In genomic region chr13:73772449-73773186, GRCh38 we compare ENCODE assay signal across 19 cellular contexts.
DNase-seq lines count a peak whose midpoint lies in the region; ATAC-seq and TF ChIP-seq lines count a peak whose summit lies in the region.
"Had no signal": no experiment of that assay in that cellular context is flagged by ENCODE, and none has a peak within 500 bp of the region (broad histone marks: within the 10 kb centered on the region; RNA-seq: fewer than 3 reads in every experiment).

No MANE protein-coding gene starts in this region.

- peaks cover 68% of the 10 kb centered on the region for H3K36me3 Mint-ChIP-seq in CD4-positive, alpha-beta T cell (ENCODE audit: low read depth)
- peaks cover 6 to 50% (median 35%) of the 10 kb centered on the region in 3 donors for H3K36me3 Mint-ChIP-seq in CD8-positive, alpha-beta memory T cell
- peaks cover 36% of the 10 kb centered on the region for H3K36me3 Mint-ChIP-seq in memory B cell
- peaks cover 44% of the 10 kb centered on the region for H3K36me3 Mint-ChIP-seq in activated naive CD4-positive, alpha-beta T cell treated with anti-CD3 and anti-CD28 coated beads, Interleukin-2, amount 10 ng/mL, durations not matched to agents 7 days and 5 days
- H3K36me3 Mint-ChIP-seq: CD14-positive monocyte had no signal

- peaks cover 63% of the 10 kb centered on the region for H3K4me1 Mint-ChIP-seq in CD4-positive, alpha-beta T cell (ENCODE audit: low read depth)
- peaks cover 53 to 71% (median 65%) of the 10 kb centered on the region in 3 donors for H3K4me1 Mint-ChIP-seq in CD8-positive, alpha-beta memory T cell
- H3K4me1 Mint-ChIP-seq in memory B cell, result peaks cover 29% of the 10 kb centered on the region
- H3K4me1 Mint-ChIP-seq in activated naive CD4-positive, alpha-beta T cell treated with anti-CD3 and anti-CD28 coated beads, Interleukin-2, amount 10 ng/mL, durations not matched to agents 7 days and 5 days, result peaks cover 14% of the 10 kb centered on the region
- H3K4me1 Mint-ChIP-seq: CD14-positive monocyte had no signal

- H3K4me1 ChIP-seq in CD8-positive, alpha-beta memory T cell (ENCODE audit: insufficient read depth, low read length), result peaks cover 18% of the 10 kb centered on the region
- no peaks in the 10 kb centered on the region for H3K4me1 ChIP-seq in colonic mucosa

- no peaks in the 10 kb centered on the region for H3K36me3 ChIP-seq in CD8-positive, alpha-beta memory T cell (ENCODE audit: insufficient read depth, low read length)
- H3K36me3 ChIP-seq in colonic mucosa, result no peaks in the 10 kb centered on the region

- no peak overlapping the region for H3K9ac ChIP-seq in colonic mucosa (ENCODE audit: low read depth in 2 of 2, low read length in 2 of 2)

- no peak overlapping the region for H3K4me3 ChIP-seq in CD8-positive, alpha-beta memory T cell (ENCODE audit: low read length)
- H3K4me3 ChIP-seq in colonic mucosa, result no peak overlapping the region

- DNase-seq in CD4-positive, alpha-beta T cell, result no peak
- DNase-seq in CD8-positive, alpha-beta memory T cell, result no peak
- DNase-seq in SW480 (ENCODE audit: low spot score) (peak; percentile 91), memory B cell (ENCODE audit: low spot score in 2 of 2) (no peak), colonic mucosa (no peak), retina (no peak)
- no peak for DNase-seq in activated naive CD4-positive, alpha-beta T cell treated with anti-CD3 and anti-CD28 coated beads, Interleukin-2, amount 10 ng/mL, durations not matched to agents 7 days and 5 days
- DNase-seq: ACHN, AML-193, DMS79, H7, Kasumi-1, MM.1S, NCI-H1092 treated with DMSO at 0.1 percent for 48 hours, NCI-H2081 treated with DMSO at 0.1 percent for 48 hours, NCI-H446 treated with DMSO at 0.1 percent for 48 hours, NCI-H82 had no signal

- H3K9me3 Mint-ChIP-seq in CD4-positive, alpha-beta T cell, result peaks cover 9% of the 10 kb centered on the region
- no peaks in the 10 kb centered on the region for H3K9me3 Mint-ChIP-seq in CD8-positive, alpha-beta memory T cell
- peaks cover 11% of the 10 kb centered on the region for H3K9me3 Mint-ChIP-seq in memory B cell
- H3K9me3 Mint-ChIP-seq in activated naive CD4-positive, alpha-beta T cell treated with anti-CD3 and anti-CD28 coated beads, Interleukin-2, amount 10 ng/mL, durations not matched to agents 7 days and 5 days, result peaks cover 9% of the 10 kb centered on the region

- CTCF ChIA-PET in CD4-positive, alpha-beta T cell (lab: Charles Lee), result no interaction called here
- CTCF ChIA-PET in CD8-positive, alpha-beta memory T cell (lab: Charles Lee), result no interaction called here
- CTCF ChIA-PET in activated naive CD4-positive, alpha-beta T cell treated with anti-CD3 and anti-CD28 coated beads, Interleukin-2, amount 10 ng/mL, durations not matched to agents 7 days and 5 days (lab: Charles Lee), result no interaction called here

- peak; percentile 17 for ATAC-seq in CD4-positive, alpha-beta T cell (ENCODE audit: poor library complexity)
- no peak for ATAC-seq in memory B cell (ENCODE audit: low read depth)
- ATAC-seq in GM19324 (IDR thresholded peaks at IDR 0.05; ENCODE audit: low FRiP score, unreplicated experiment), result no peak

- TF ChIP-seq CTCF in CD4-positive, alpha-beta T cell (IDR thresholded peaks at IDR 0.05), result no peak
- no peak for TF ChIP-seq CTCF in colonic mucosa (IDR thresholded peaks at IDR 0.05)

- no peak overlapping the region for H3K27ac ChIP-seq in CD4-positive, alpha-beta T cell (ENCODE audit: low read depth, low read length)
- H3K27ac ChIP-seq in CD8-positive, alpha-beta memory T cell (ENCODE audit: low read depth, low read length), result no peak overlapping the region
- H3K27ac ChIP-seq in colonic mucosa, result no peak overlapping the region

- no peaks in the 10 kb centered on the region for H3K9me3 ChIP-seq in CD4-positive, alpha-beta T cell (ENCODE audit: control insufficient read depth, low read length)
- no peaks in the 10 kb centered on the region for H3K9me3 ChIP-seq in CD8-positive, alpha-beta memory T cell (ENCODE audit: low read length)
- H3K9me3 ChIP-seq in colonic mucosa, result no peaks in the 10 kb centered on the region

- H3K27ac Mint-ChIP-seq in CD4-positive, alpha-beta T cell, result peak overlapping the region; percentile 70
- peak overlapping the region; percentile 6 to 88 (median 54) for H3K27ac Mint-ChIP-seq in CD8-positive, alpha-beta memory T cell
- peak overlapping the region; percentile 79 for H3K27ac Mint-ChIP-seq in memory B cell
- no peak overlapping the region for H3K27ac Mint-ChIP-seq in activated naive CD4-positive, alpha-beta T cell treated with anti-CD3 and anti-CD28 coated beads, Interleukin-2, amount 10 ng/mL, durations not matched to agents 7 days and 5 days

- no peaks in the 10 kb centered on the region for H3K27me3 ChIP-seq in CD4-positive, alpha-beta T cell (ENCODE audit: control insufficient read depth, insufficient read depth, low read length)
- no peaks in the 10 kb centered on the region for H3K27me3 ChIP-seq in CD8-positive, alpha-beta memory T cell (ENCODE audit: insufficient read depth, low read length, poor library complexity, severe bottlenecking)
- no peaks in the 10 kb centered on the region for H3K27me3 ChIP-seq in colonic mucosa

- POLR2A ChIA-PET in CD4-positive, alpha-beta T cell (lab: Charles Lee), result no interaction called here
- POLR2A ChIA-PET in CD8-positive, alpha-beta memory T cell (lab: Charles Lee), result no interaction called here

- H3K27me3 Mint-ChIP-seq in CD4-positive, alpha-beta T cell, result no peaks in the 10 kb centered on the region
- H3K27me3 Mint-ChIP-seq in CD8-positive, alpha-beta memory T cell, result no peaks in the 10 kb centered on the region
- no peaks in the 10 kb centered on the region for H3K27me3 Mint-ChIP-seq in memory B cell
- H3K27me3 Mint-ChIP-seq in activated naive CD4-positive, alpha-beta T cell treated with anti-CD3 and anti-CD28 coated beads, Interleukin-2, amount 10 ng/mL, durations not matched to agents 7 days and 5 days, result no peaks in the 10 kb centered on the region

- intact Hi-C loops in CD4-positive, alpha-beta T cell (cut with DNase I, micrococcal nuclease), result no loop called here
- intact Hi-C loops in colonic mucosa (cut with DNase I), result no loop called here

- H3K4me3 Mint-ChIP-seq in CD4-positive, alpha-beta T cell, result peak overlapping the region; percentile 1
- peak overlapping the region in 1 of 7 donors; percentile 72 for H3K4me3 Mint-ChIP-seq in CD8-positive, alpha-beta memory T cell
- no peak overlapping the region for H3K4me3 Mint-ChIP-seq in memory B cell
- H3K4me3 Mint-ChIP-seq in activated naive CD4-positive, alpha-beta T cell treated with anti-CD3 and anti-CD28 coated beads, Interleukin-2, amount 10 ng/mL, durations not matched to agents 7 days and 5 days, result no peak overlapping the region
- H3K4me3 Mint-ChIP-seq: CD14-positive monocyte had no signal
